Comparison of ENCODE assay signal across 10 cellular contexts in genomic region chr5:14157494-14157782, GRCh38. TPM values are rescaled to one million over a fixed set of nuclear protein-coding genes. Genes with fewer than 3 reads are reported as not detected.
DNase-seq lines count a peak whose midpoint lies in the region; TF ChIP-seq lines count a peak whose summit lies in the region.
"Had no signal": no experiment of that assay in that cellular context is flagged by ENCODE, and none has a peak within 500 bp of the region (broad histone marks: within the 10 kb centered on the region; RNA-seq: fewer than 3 reads in every experiment).

No MANE protein-coding gene starts in this region.

- peak overlapping the region; percentile 81 for H3K4me2 ChIP-seq in Loucy (ENCODE audit: low read depth, low read length, poor library complexity, severe bottlenecking)
- peak overlapping the region; percentile 72 for H3K4me2 ChIP-seq in mammary epithelial cell (ENCODE audit: insufficient read depth, low read depth, low read length)

- H3K9me3 ChIP-seq in Loucy (ENCODE audit: insufficient read depth, low read depth, low read length) (no peaks in the 10 kb centered on the region), mammary epithelial cell (replicated peaks; ENCODE audit: insufficient read depth, low read length) (no peaks in the 10 kb centered on the region), mesodermal cell (ENCODE audit: control insufficient read depth, low read length) (no peaks in the 10 kb centered on the region), uterus (no peaks in the 10 kb centered on the region)

- H3K4me1 ChIP-seq in Loucy (ENCODE audit: insufficient read depth, low read length, poor library complexity, severe bottlenecking) (peaks cover 64% of the 10 kb centered on the region), mammary epithelial cell (ENCODE audit: insufficient read depth, low read length) (peaks cover 47% of the 10 kb centered on the region), mesodermal cell (ENCODE audit: control insufficient read depth, insufficient read depth, low read length, poor library complexity, severe bottlenecking) (peaks cover 59% of the 10 kb centered on the region), uterus (peaks cover 16 to 32% of the 10 kb centered on the region in 2 donors)

- in situ Hi-C loops in mammary epithelial cell (cut with MboI; ENCODE audit: low sequenced_read_pairs in 2 of 2) = loop anchor here in 1 of 2 donors (10.0 kb wide), 2 partner anchors 47 to 107 kb away; no protein-coding TSS in a partner anchor
- in situ Hi-C loops in G401 (cut with HindIII; ENCODE audit: low sequenced_read_pairs) = no loop called here

- H3K79me2 ChIP-seq in Loucy (ENCODE audit: insufficient read depth, low read length) (peaks cover 100% of the 10 kb centered on the region), mammary epithelial cell (ENCODE audit: insufficient read depth, low read length) (peaks cover 99% of the 10 kb centered on the region)

- TF ChIP-seq CTCF in Loucy (conservative IDR thresholded peaks at IDR 0.05; ENCODE audit: low read length) (no peak), mammary epithelial cell (conservative IDR thresholded peaks at IDR 0.05 in 1 of 2, IDR thresholded peaks at IDR 0.05 in 1 of 2; ENCODE audit: extremely low read depth in 1 of 2, insufficient read depth in 1 of 2, low read depth in 1 of 2, low read length in 2 of 2) (no peak), uterus (IDR thresholded peaks at IDR 0.05) (no peak)

- dilution Hi-C loops in mammary epithelial cell (cut with HindIII; ENCODE audit: low sequenced_read_pairs) = no loop called here

- H3K9ac ChIP-seq in Loucy (ENCODE audit: low read depth, low read length, poor library complexity, severe bottlenecking) = peak overlapping the region; percentile 82
- H3K9ac ChIP-seq in mammary epithelial cell (ENCODE audit: insufficient read depth, low read length) = peak overlapping the region; percentile 79

- no TSS peak for BruUV-seq in mammary epithelial cell (replicated peaks; lab: Mats Ljungman, UMichigan)

- TF ChIP-seq POLR2A in uterus (IDR thresholded peaks at IDR 0.05) = no peak

- H3K4me3 ChIP-seq in Loucy (ENCODE audit: low read length, poor library complexity, severe bottlenecking) = peak overlapping the region; percentile 70
- H3K4me3 ChIP-seq in mammary epithelial cell (replicated peaks in 1 of 3; ENCODE audit: insufficient read depth in 1 of 3, low read depth in 2 of 3, low read length in 3 of 3) = no peak overlapping the region
- no peak overlapping the region for H3K4me3 ChIP-seq in mesodermal cell (ENCODE audit: extremely low read depth, insufficient read depth, low read length, poor library complexity, severe bottlenecking)
- no peak overlapping the region for H3K4me3 ChIP-seq in uterus

- H3K27me3 ChIP-seq in Loucy (ENCODE audit: insufficient read depth, low read length, poor library complexity, severe bottlenecking) (no peaks in the 10 kb centered on the region), mammary epithelial cell (ENCODE audit: insufficient read depth, low read length) (no peaks in the 10 kb centered on the region), uterus (no peaks in the 10 kb centered on the region)

- H3K27ac ChIP-seq in mammary epithelial cell (ENCODE audit: insufficient read depth, low read depth, low read length) (peak overlapping the region; percentile 85), mesodermal cell (ENCODE audit: low read depth, low read length, severe bottlenecking) (peak overlapping the region; percentile 97), uterus (peak overlapping the region; percentile 85 to 92)

- H2AFZ ChIP-seq in Loucy (ENCODE audit: low read length) (no peak overlapping the region), mammary epithelial cell (ENCODE audit: low read depth, low read length) (no peak overlapping the region)

- DNase-seq in mammary epithelial cell (no peak), uterus (no peak), G401 (ENCODE audit: low spot score) (no peak), islet precursor cell (no peak), NCI-H526 (lab: John Stamatoyannopoulos, UW) (no peak)
- DNase-seq: activated CD8-positive, alpha-beta T cell treated with anti-CD3 and anti-CD28 coated beads for 36 hours; activated gamma-delta T cell; NCI-H2227 treated with DMSO at 0.1 percent for 48 hours had no signal

- no peaks in the 10 kb centered on the region for H3K9me2 ChIP-seq in Loucy (replicated peaks; ENCODE audit: low read depth, low read length)

- peaks cover 28% of the 10 kb centered on the region for H4K20me1 ChIP-seq in Loucy (ENCODE audit: insufficient read depth, low read length, poor library complexity, severe bottlenecking)
- H4K20me1 ChIP-seq in mammary epithelial cell (ENCODE audit: insufficient read depth, low read length) = peaks cover 18% of the 10 kb centered on the region

- 79% methylated on average over 3 of the region's 3 CpGs for WGBS in mammary epithelial cell (ENCODE audit: low coverage, missing lambda C conversion rate)
- 95 to 97% methylated on average over 2 to 3 of the region's 3 CpGs for WGBS in mesodermal cell (ENCODE audit: insufficient coverage in 2 of 2), 2 experiments

- H3K36me3 ChIP-seq in Loucy (ENCODE audit: insufficient read depth, low read length) (no peaks in the 10 kb centered on the region), mammary epithelial cell (ENCODE audit: insufficient read depth, low read length) (no peaks in the 10 kb centered on the region), mesodermal cell (ENCODE audit: control insufficient read depth, insufficient read depth, low read length) (peaks cover 19% of the 10 kb centered on the region), uterus (no peaks in the 10 kb centered on the region)

- intact Hi-C loops in mammary epithelial cell (cut with micrococcal nuclease) (loop anchor here (1.0 to 2.0 kb wide), 3 partner anchors 25 to 51 kb away; no protein-coding TSS in a partner anchor), uterus (cut with DNase I; ENCODE audit: low total_unique reads) (no loop called here)

- H3F3A ChIP-seq in Loucy (ENCODE audit: low read depth) = no peaks in the 10 kb centered on the region

- CTCF ChIA-PET in mammary epithelial cell (lab: Charles Lee; ENCODE audit: low non-redundant PET) = no interaction called here

RNA-seq across cellular contexts. Expression of gene TRIO, which starts 14.3 kb away (rescaled TPM):
- 100 to 1,000 TPM; 160 to 219 TPM for total RNA-seq in mammary epithelial cell
- polyA plus RNA-seq in mammary epithelial cell = 52.8 TPM
- 319 TPM for polyA minus RNA-seq in mammary epithelial cell
- polyA plus RNA-seq in mesodermal cell (2013, experiment 1 of 2) = 49.7 TPM
- polyA plus RNA-seq in mesodermal cell (2013, experiment 2 of 2) = 42.9 TPM
- 100 to 1,000 TPM in 3 of 4 donors, 10 to 100 TPM in 1; 93.5 to 234 (median 207) TPM for total RNA-seq in uterus
- 42.1 and 50.0 TPM in 2 replicates for total RNA-seq in G401 (2014; rRNA removed; shearing (Covaris generic))
